1 cellular context compared by ENCODE assay signal in the genomic region with DNA sequence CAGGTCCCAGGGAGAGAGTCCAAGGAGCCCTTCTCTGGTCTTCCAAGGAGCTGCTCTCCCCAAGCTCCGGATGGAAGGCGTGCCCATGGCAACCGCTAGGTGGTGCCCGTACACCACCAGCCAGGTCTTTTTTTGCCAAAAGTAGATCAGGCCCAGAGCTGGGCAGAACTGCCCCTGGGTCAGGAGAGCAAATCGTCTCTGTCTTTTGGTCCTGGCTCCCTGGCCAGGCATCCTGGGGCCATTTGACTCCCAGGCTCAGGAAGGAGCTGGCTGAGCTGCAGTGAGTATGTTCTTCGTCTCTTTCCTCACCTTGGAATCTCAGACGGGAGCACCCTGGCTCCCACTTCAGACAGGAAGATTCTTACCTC.
TF ChIP-seq lines count a peak whose summit lies in the region.

No MANE protein-coding gene starts in this region.

TF ChIP-seq in HepG2, 621 proteins besides CTCF, POLR2A, EP300 and RAD21 (continues in another document):
- peak; percentile 99 for TF ChIP-seq ZSCAN22 (CRISPR knock-in tag; IDR thresholded peaks at IDR 0.05)
- TF ChIP-seq, protein P1, sequence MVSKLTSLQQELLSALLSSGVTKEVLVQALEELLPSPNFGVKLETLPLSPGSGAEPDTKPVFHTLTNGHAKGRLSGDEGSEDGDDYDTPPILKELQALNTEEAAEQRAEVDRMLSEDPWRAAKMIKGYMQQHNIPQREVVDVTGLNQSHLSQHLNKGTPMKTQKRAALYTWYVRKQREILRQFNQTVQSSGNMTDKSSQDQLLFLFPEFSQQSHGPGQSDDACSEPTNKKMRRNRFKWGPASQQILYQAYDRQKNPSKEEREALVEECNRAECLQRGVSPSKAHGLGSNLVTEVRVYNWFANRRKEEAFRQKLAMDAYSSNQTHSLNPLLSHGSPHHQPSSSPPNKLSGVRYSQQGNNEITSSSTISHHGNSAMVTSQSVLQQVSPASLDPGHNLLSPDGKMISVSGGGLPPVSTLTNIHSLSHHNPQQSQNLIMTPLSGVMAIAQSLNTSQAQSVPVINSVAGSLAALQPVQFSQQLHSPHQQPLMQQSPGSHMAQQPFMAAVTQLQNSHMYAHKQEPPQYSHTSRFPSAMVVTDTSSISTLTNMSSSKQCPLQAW (CRISPR knock-in tag; IDR thresholded peaks at IDR 0.05), result peak; percentile 27; the same call in 1 of the 2 replicates
- TF ChIP-seq ZNF589 (CRISPR knock-in tag; conservative IDR thresholded peaks at IDR 0.05), result no peak
- 0 out of 2 replicates have a peak, but pooled peaks have one; percentile 40 for TF ChIP-seq KMT2A (CRISPR knock-in tag; IDR thresholded peaks at IDR 0.05)
- peak; percentile 43; the same call in 1 of the 2 replicates for TF ChIP-seq ZNF501 (CRISPR knock-in tag; IDR thresholded peaks at IDR 0.05)
- TF ChIP-seq ZNF180 (CRISPR knock-in tag; IDR thresholded peaks at IDR 0.05; ENCODE audit: borderline replicate concordance, low read depth), result no peak
- TF ChIP-seq SUZ12 (IDR thresholded peaks at IDR 0.05; ENCODE audit: low read depth, low read length), result no peak
- TF ChIP-seq, protein P2, sequence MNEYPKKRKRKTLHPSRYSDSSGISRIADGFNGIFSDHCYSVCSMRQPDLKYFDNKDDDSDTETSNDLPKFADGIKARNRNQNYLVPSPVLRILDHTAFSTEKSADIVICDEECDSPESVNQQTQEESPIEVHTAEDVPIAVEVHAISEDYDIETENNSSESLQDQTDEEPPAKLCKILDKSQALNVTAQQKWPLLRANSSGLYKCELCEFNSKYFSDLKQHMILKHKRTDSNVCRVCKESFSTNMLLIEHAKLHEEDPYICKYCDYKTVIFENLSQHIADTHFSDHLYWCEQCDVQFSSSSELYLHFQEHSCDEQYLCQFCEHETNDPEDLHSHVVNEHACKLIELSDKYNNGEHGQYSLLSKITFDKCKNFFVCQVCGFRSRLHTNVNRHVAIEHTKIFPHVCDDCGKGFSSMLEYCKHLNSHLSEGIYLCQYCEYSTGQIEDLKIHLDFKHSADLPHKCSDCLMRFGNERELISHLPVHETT (CRISPR knock-in tag; conservative IDR thresholded peaks at IDR 0.05), result no peak
- TF ChIP-seq, protein P3, sequence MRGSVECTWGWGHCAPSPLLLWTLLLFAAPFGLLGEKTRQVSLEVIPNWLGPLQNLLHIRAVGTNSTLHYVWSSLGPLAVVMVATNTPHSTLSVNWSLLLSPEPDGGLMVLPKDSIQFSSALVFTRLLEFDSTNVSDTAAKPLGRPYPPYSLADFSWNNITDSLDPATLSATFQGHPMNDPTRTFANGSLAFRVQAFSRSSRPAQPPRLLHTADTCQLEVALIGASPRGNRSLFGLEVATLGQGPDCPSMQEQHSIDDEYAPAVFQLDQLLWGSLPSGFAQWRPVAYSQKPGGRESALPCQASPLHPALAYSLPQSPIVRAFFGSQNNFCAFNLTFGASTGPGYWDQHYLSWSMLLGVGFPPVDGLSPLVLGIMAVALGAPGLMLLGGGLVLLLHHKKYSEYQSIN (CRISPR knock-in tag; IDR thresholded peaks at IDR 0.05; ENCODE audit: borderline replicate concordance), result no peak
- no peak for TF ChIP-seq FIP1L1 (IDR thresholded peaks at IDR 0.05; ENCODE audit: borderline replicate concordance, insufficient read depth, low read depth, low read length)
- 0 out of 2 replicates have a peak, but pooled peaks have one; percentile 44 for TF ChIP-seq SPEN (CRISPR knock-in tag; IDR thresholded peaks at IDR 0.05; ENCODE audit: low read depth)
- TF ChIP-seq TCF12 (IDR thresholded peaks at IDR 0.05), result no peak
- peak; percentile 52; the same call in 1 of the 2 replicates for TF ChIP-seq TCF12 (CRISPR knock-in tag; IDR thresholded peaks at IDR 0.05)
- 0 out of 2 replicates have a peak, but pooled peaks have one; percentile 42 for TF ChIP-seq KLF6 (CRISPR knock-in tag; IDR thresholded peaks at IDR 0.05)
- TF ChIP-seq, protein P4, sequence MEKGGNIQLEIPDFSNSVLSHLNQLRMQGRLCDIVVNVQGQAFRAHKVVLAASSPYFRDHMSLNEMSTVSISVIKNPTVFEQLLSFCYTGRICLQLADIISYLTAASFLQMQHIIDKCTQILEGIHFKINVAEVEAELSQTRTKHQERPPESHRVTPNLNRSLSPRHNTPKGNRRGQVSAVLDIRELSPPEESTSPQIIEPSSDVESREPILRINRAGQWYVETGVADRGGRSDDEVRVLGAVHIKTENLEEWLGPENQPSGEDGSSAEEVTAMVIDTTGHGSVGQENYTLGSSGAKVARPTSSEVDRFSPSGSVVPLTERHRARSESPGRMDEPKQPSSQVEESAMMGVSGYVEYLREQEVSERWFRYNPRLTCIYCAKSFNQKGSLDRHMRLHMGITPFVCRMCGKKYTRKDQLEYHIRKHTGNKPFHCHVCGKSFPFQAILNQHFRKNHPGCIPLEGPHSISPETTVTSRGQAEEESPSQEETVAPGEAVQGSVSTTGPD (CRISPR knock-in tag; IDR thresholded peaks at IDR 0.05), result peak; percentile 71; the same call in 1 of the 2 replicates
- no peak for TF ChIP-seq HMG20B (CRISPR knock-in tag; conservative IDR thresholded peaks at IDR 0.05)
- no peak for TF ChIP-seq ISX (CRISPR knock-in tag; conservative IDR thresholded peaks at IDR 0.05)
- no peak for TF ChIP-seq ZNF564 (CRISPR knock-in tag; IDR thresholded peaks at IDR 0.05)
- TF ChIP-seq PHF8 (CRISPR knock-in tag; IDR thresholded peaks at IDR 0.05), result no peak
- TF ChIP-seq, protein P5, sequence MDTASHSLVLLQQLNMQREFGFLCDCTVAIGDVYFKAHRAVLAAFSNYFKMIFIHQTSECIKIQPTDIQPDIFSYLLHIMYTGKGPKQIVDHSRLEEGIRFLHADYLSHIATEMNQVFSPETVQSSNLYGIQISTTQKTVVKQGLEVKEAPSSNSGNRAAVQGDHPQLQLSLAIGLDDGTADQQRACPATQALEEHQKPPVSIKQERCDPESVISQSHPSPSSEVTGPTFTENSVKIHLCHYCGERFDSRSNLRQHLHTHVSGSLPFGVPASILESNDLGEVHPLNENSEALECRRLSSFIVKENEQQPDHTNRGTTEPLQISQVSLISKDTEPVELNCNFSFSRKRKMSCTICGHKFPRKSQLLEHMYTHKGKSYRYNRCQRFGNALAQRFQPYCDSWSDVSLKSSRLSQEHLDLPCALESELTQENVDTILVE (CRISPR knock-in tag; IDR thresholded peaks at IDR 0.05), result peak; percentile 47; the same call in 1 of the 2 replicates
- peak; percentile 57; the same call in 1 of the 2 replicates for TF ChIP-seq ZKSCAN8 (CRISPR knock-in tag; IDR thresholded peaks at IDR 0.05; ENCODE audit: borderline replicate concordance)
- no peak for TF ChIP-seq ZNF780A (CRISPR knock-in tag; IDR thresholded peaks at IDR 0.05)
- peak; percentile 59 for TF ChIP-seq GATAD2A (CRISPR knock-in tag; IDR thresholded peaks at IDR 0.05)
- no peak for TF ChIP-seq RBFOX2 (IDR thresholded peaks at IDR 0.05; ENCODE audit: low read depth, low read length)
- TF ChIP-seq FOXA3 (CRISPR knock-in tag; IDR thresholded peaks at IDR 0.05), result 0 out of 2 replicates have a peak, but pooled peaks have one; percentile 22
- no peak for TF ChIP-seq IRX3 (CRISPR knock-in tag; IDR thresholded peaks at IDR 0.05; ENCODE audit: borderline replicate concordance, low read depth)
- TF ChIP-seq ZNF205 (CRISPR knock-in tag; IDR thresholded peaks at IDR 0.05), result peak; percentile 70; the same call in 1 of the 2 replicates
- TF ChIP-seq SNAI1 (CRISPR knock-in tag; IDR thresholded peaks at IDR 0.05; ENCODE audit: borderline replicate concordance), result 0 out of 2 replicates have a peak, but pooled peaks have one; percentile 39
- no peak for TF ChIP-seq ZNF143 (CRISPR knock-in tag; IDR thresholded peaks at IDR 0.05)
- peak; percentile 67 for TF ChIP-seq SALL1 (CRISPR knock-in tag; IDR thresholded peaks at IDR 0.05)
- TF ChIP-seq ZNF629 (CRISPR knock-in tag; conservative IDR thresholded peaks at IDR 0.05), result no peak
- peak; percentile 42; the same call in 1 of the 2 replicates for TF ChIP-seq NCOA2 (CRISPR knock-in tag; IDR thresholded peaks at IDR 0.05)
- TF ChIP-seq ISL2 (CRISPR knock-in tag; IDR thresholded peaks at IDR 0.05), result 0 out of 2 replicates have a peak, but pooled peaks have one; percentile 27
- TF ChIP-seq, protein P6, sequence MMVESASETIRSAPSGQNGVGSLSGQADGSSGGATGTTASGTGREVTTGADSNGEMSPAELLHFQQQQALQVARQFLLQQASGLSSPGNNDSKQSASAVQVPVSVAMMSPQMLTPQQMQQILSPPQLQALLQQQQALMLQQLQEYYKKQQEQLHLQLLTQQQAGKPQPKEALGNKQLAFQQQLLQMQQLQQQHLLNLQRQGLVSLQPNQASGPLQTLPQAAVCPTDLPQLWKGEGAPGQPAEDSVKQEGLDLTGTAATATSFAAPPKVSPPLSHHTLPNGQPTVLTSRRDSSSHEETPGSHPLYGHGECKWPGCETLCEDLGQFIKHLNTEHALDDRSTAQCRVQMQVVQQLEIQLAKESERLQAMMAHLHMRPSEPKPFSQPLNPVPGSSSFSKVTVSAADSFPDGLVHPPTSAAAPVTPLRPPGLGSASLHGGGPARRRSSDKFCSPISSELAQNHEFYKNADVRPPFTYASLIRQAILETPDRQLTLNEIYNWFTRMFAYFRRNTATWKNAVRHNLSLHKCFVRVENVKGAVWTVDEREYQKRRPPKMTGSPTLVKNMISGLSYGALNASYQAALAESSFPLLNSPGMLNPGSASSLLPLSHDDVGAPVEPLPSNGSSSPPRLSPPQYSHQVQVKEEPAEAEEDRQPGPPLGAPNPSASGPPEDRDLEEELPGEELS (CRISPR knock-in tag; IDR thresholded peaks at IDR 0.05), result 0 out of 2 replicates have a peak, but pooled peaks have one; percentile 18
- peak; percentile 35; the same call in 1 of the 2 replicates for TF ChIP-seq MYC (CRISPR knock-in tag; IDR thresholded peaks at IDR 0.05; ENCODE audit: borderline replicate concordance)
- 0 out of 2 replicates have a peak, but pooled peaks have one; percentile 33 for TF ChIP-seq PPARG (CRISPR knock-in tag; conservative IDR thresholded peaks at IDR 0.05)
- TF ChIP-seq KLF15 (CRISPR knock-in tag; IDR thresholded peaks at IDR 0.05; ENCODE audit: borderline replicate concordance), result peak; percentile 56; the same call in 1 of the 2 replicates
- no peak for TF ChIP-seq LCORL (IDR thresholded peaks at IDR 0.05)
- TF ChIP-seq LCORL (CRISPR knock-in tag; IDR thresholded peaks at IDR 0.05), result peak; percentile 98
- TF ChIP-seq, protein P7, sequence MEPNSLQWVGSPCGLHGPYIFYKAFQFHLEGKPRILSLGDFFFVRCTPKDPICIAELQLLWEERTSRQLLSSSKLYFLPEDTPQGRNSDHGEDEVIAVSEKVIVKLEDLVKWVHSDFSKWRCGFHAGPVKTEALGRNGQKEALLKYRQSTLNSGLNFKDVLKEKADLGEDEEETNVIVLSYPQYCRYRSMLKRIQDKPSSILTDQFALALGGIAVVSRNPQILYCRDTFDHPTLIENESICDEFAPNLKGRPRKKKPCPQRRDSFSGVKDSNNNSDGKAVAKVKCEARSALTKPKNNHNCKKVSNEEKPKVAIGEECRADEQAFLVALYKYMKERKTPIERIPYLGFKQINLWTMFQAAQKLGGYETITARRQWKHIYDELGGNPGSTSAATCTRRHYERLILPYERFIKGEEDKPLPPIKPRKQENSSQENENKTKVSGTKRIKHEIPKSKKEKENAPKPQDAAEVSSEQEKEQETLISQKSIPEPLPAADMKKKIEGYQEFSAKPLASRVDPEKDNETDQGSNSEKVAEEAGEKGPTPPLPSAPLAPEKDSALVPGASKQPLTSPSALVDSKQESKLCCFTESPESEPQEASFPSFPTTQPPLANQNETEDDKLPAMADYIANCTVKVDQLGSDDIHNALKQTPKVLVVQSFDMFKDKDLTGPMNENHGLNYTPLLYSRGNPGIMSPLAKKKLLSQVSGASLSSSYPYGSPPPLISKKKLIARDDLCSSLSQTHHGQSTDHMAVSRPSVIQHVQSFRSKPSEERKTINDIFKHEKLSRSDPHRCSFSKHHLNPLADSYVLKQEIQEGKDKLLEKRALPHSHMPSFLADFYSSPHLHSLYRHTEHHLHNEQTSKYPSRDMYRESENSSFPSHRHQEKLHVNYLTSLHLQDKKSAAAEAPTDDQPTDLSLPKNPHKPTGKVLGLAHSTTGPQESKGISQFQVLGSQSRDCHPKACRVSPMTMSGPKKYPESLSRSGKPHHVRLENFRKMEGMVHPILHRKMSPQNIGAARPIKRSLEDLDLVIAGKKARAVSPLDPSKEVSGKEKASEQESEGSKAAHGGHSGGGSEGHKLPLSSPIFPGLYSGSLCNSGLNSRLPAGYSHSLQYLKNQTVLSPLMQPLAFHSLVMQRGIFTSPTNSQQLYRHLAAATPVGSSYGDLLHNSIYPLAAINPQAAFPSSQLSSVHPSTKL (CRISPR knock-in tag; IDR thresholded peaks at IDR 0.05), result peak; percentile 42; the same call in 1 of the 2 replicates
- peak; percentile 57 for TF ChIP-seq MED1 (CRISPR knock-in tag; IDR thresholded peaks at IDR 0.05)
- TF ChIP-seq ZNF562 (CRISPR knock-in tag; IDR thresholded peaks at IDR 0.05; ENCODE audit: borderline replicate concordance), result no peak
- TF ChIP-seq AGO1 (IDR thresholded peaks at IDR 0.05; ENCODE audit: low read depth, low read length, poor library complexity, severe bottlenecking), result no peak
- no peak for TF ChIP-seq MTF1 (CRISPR knock-in tag; IDR thresholded peaks at IDR 0.05)
- TF ChIP-seq, protein P8, sequence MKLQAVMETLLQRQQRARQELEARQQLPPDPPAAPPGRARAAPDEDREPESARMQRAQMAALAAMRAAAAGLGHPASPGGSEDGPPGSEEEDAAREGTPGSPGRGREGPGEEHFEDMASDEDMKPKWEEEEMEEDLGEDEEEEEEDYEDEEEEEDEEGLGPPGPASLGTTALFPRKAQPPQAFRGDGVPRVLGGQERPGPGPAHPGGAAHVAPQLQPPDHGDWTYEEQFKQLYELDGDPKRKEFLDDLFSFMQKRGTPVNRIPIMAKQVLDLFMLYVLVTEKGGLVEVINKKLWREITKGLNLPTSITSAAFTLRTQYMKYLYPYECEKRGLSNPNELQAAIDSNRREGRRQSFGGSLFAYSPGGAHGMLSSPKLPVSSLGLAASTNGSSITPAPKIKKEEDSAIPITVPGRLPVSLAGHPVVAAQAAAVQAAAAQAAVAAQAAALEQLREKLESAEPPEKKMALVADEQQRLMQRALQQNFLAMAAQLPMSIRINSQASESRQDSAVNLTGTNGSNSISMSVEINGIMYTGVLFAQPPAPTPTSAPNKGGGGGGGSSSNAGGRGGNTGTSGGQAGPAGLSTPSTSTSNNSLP (IDR thresholded peaks at IDR 0.05; ENCODE audit: low read depth, low read length), result 0 out of 2 replicates have a peak, but pooled peaks have one; percentile 24
- TF ChIP-seq, protein P9, sequence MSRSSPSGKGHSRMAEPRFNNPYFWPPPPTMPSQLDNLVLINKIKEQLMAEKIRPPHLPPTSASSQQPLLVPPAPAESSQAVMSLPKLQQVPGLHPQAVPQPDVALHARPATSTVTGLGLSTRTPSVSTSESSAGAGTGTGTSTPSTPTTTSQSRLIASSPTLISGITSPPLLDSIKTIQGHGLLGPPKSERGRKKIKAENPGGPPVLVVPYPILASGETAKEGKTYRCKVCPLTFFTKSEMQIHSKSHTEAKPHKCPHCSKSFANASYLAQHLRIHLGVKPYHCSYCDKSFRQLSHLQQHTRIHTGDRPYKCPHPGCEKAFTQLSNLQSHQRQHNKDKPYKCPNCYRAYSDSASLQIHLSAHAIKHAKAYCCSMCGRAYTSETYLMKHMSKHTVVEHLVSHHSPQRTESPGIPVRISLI (CRISPR knock-in tag; IDR thresholded peaks at IDR 0.05; ENCODE audit: borderline replicate concordance), result peak; percentile 75; the same call in 1 of the 2 replicates
